In the genomic region with DNA sequence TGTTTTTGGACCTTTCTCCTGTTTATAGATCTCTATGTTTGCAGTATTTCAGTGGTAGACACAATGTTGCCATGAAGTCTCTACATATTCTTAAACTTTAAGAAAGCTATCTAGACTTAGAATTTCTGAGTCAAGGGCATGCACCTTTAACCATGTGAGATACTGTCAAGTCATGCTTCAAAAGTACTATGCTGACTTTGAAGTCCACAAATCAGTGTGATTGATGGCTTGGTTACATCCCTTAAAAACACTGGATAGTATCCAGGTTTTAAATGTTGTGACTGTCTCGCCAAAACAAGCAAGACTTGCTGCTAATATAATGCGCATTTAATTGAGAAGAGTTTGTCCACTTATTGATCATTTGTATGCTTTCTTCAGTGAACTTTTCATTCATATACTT, we compare ENCODE assay signal across 23 cellular contexts. TPM values are rescaled to one million over a fixed set of nuclear protein-coding genes. Genes with fewer than 3 reads are reported as not detected.
"Had no signal": no experiment of that assay in that cellular context is flagged by ENCODE, and none has a peak within 500 bp of the region (broad histone marks: within the 10 kb centered on the region; RNA-seq: fewer than 3 reads in every experiment).

No MANE protein-coding gene starts in this region.

- H3K27me3 ChIP-seq: dorsolateral prefrontal cortex had no signal

- H3K36me3 ChIP-seq: esophagus muscularis mucosa, heart right ventricle, left lung, lower lobe of right lung had no signal

- H3K4me3 Mint-ChIP-seq: mesothelial cell of epicardium had no signal

- H3K27ac ChIP-seq: coronary artery, dorsolateral prefrontal cortex, esophagus muscularis mucosa, foreskin keratinocyte, heart right ventricle, left lung, lower lobe of right lung had no signal

- H3K4me1 ChIP-seq: esophagus muscularis mucosa, foreskin keratinocyte, heart right ventricle, left lung, lower lobe of right lung had no signal

- H3K36me3 Mint-ChIP-seq: mesothelial cell of epicardium had no signal

- DNase-seq: dermis blood vessel endothelial cell; dorsolateral prefrontal cortex; effector CD4-positive, alpha-beta T cell; effector memory CD4-positive, alpha-beta T cell; foreskin keratinocyte; glutamatergic neuron; head of caudate nucleus; heart right ventricle; hippocampal formation; left cardiac atrium; left lung; left ventricle myocardium superior; lower lobe of right lung; mesenchymal stem cell; mucosa of descending colon had no signal

- FAIRE-seq: colon, endothelial cell of umbilical vein, islet of Langerhans, keratinocyte had no signal

- H3K9me3 ChIP-seq: esophagus muscularis mucosa, heart right ventricle, left lung, lower lobe of right lung, mucosa of descending colon had no signal

- ATAC-seq: foreskin keratinocyte, heart right ventricle, left cardiac atrium, left lung, left ventricle myocardium superior, lower lobe of right lung, mucosa of descending colon had no signal

- H3K9me3 Mint-ChIP-seq: mesothelial cell of epicardium had no signal

- H3K4me3 ChIP-seq: coronary artery, dorsolateral prefrontal cortex, esophagus muscularis mucosa, heart right ventricle, left lung, lower lobe of right lung, mucosa of descending colon had no signal

- H3K27ac Mint-ChIP-seq: mesothelial cell of epicardium had no signal

RNA-seq across cellular contexts. Expression of a gene that starts 30.5 kb away (rescaled TPM):
- total RNA-seq: myocyte had no signal
